Comparison of ENCODE assay signal across 8 cellular contexts in the genomic region with DNA sequence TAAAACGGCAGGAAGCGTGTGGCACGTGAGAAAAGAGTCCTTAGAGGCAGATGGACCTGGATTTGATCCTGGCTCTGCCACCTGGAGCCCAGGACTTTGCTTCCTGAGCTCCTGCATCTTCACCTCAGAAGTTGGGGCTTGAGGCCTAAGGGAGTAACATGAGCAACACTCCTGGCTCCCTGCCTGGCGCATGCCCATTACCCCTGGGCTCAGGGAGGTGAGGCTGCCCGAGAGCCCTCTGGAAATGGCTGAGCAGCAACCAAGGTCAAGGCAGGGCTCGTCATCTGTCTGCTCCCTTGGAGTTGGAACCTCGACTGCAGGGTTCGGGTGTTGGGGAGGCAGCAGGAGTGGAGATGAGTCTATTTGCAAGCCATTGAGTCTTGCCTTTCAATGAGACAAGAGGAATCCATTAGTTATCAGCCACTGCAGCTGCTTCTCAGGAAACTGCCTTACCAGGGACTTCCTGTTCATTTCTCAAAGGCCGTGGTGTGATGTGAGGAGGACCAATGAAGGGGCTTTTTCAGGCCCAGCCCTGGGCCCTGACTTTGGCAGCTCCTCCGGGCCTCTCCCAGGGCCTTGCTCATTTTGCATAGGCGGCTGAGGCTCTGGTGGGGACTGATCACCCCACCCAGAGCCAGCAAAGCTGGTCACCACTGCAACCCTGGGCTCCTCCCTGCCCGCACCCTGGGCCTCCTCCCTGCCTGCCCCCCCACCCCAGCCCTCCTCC. TPM values are rescaled to one million over a fixed set of nuclear protein-coding genes. Genes with fewer than 3 reads are reported as not detected.
DNase-seq lines count a peak whose midpoint lies in the region; ATAC-seq and TF ChIP-seq lines count a peak whose summit lies in the region.

No MANE protein-coding gene starts in this region.

- H3K4me2 ChIP-seq in skeletal muscle satellite cell (ENCODE audit: low read length): peak overlapping the region; percentile 51

- intact Hi-C loops in left ventricle myocardium inferior (cut with micrococcal nuclease): no loop called here

- DNase-seq in AG20443 (ENCODE audit: low spot score) (peak; percentile 4), NCI-H226 (peak; percentile 89), activated gamma-delta T cell (lab: John Stamatoyannopoulos, UW) (peak; percentile 34), left ventricle myocardium inferior (peak; percentile 51), NCI-H1930 (lab: John Stamatoyannopoulos, UW) (no peak)

- H3K27ac ChIP-seq in left ventricle myocardium inferior (replicated peaks): peak overlapping the region; percentile 76

- H3K9ac ChIP-seq in skeletal muscle satellite cell (ENCODE audit: low read depth, low read length): peak overlapping the region; percentile 28

- H3K27me3 ChIP-seq in left ventricle myocardium inferior (ENCODE audit: low read depth) (no peaks in the 10 kb centered on the region), skeletal muscle satellite cell (ENCODE audit: control insufficient read depth, insufficient read depth, low read length) (no peaks in the 10 kb centered on the region)

- H3K4me3 ChIP-seq in left ventricle myocardium inferior (no peak overlapping the region), skeletal muscle satellite cell (ENCODE audit: low read length) (peak overlapping the region; percentile 4)

- TF ChIP-seq POLR2A in GM18526 (IDR thresholded peaks at IDR 0.05; ENCODE audit: extremely low read depth, insufficient read length): peak; percentile 58

- no peak for TF ChIP-seq CTCF in left ventricle myocardium inferior (IDR thresholded peaks at IDR 0.05; ENCODE audit: borderline replicate concordance)

- no peaks in the 10 kb centered on the region for H3K36me3 ChIP-seq in left ventricle myocardium inferior
- no peaks in the 10 kb centered on the region for H3K36me3 ChIP-seq in skeletal muscle satellite cell (ENCODE audit: insufficient read depth, low read length)

- H3K4me1 ChIP-seq in left ventricle myocardium inferior: peaks cover 66% of the 10 kb centered on the region
- peaks cover 34% of the 10 kb centered on the region for H3K4me1 ChIP-seq in skeletal muscle satellite cell (ENCODE audit: control insufficient read depth, insufficient read depth, low read length)

- no peaks in the 10 kb centered on the region for H3K9me3 ChIP-seq in left ventricle myocardium inferior (replicated peaks)
- H3K9me3 ChIP-seq in skeletal muscle satellite cell (replicated peaks; ENCODE audit: low read length): no peaks in the 10 kb centered on the region

- ATAC-seq in HG02970 (IDR thresholded peaks at IDR 0.05; ENCODE audit: low FRiP score, unreplicated experiment): peak; percentile 49

RNA-seq across cellular contexts. Expression of a gene that starts 6.3 kb away (rescaled TPM):
- total RNA-seq in left ventricle myocardium inferior: 25.7 TPM
- 86.9 and 305 TPM in 2 replicates for total RNA-seq in skeletal muscle satellite cell (2012; rRNA removed)

RNA-seq across cellular contexts. Expression of a gene that starts 17.6 kb away (rescaled TPM):
- 24.1 TPM for total RNA-seq in left ventricle myocardium inferior
- 52.4 and 146 TPM in 2 replicates for total RNA-seq in skeletal muscle satellite cell (2012; rRNA removed)

RNA-seq across cellular contexts. Expression of a gene that starts 41.7 kb away (rescaled TPM):
- 5.8 TPM for total RNA-seq in left ventricle myocardium inferior
- 28.4 and 30.7 TPM in 2 replicates for total RNA-seq in skeletal muscle satellite cell (2012; rRNA removed)

RNA-seq across cellular contexts. Expression of a gene that starts 42.0 kb away (rescaled TPM):
- 117 TPM for total RNA-seq in left ventricle myocardium inferior
- total RNA-seq in skeletal muscle satellite cell (2012; rRNA removed): 56.5 and 69.9 TPM in 2 replicates

RNA-seq across cellular contexts. Expression of a gene that starts 56.9 kb away (rescaled TPM):
- 65.5 TPM for total RNA-seq in left ventricle myocardium inferior
- total RNA-seq in skeletal muscle satellite cell (2012; rRNA removed): 88.2 and 105 TPM in 2 replicates

Comparison
In these comparisons a context has a peak if more than half of its experiments do, and no peak if none do; other contexts are left out.
1. DNase-seq: peak in AG20443 (single experiment), NCI-H226 (single experiment), activated gamma-delta T cell (single experiment) and left ventricle myocardium inferior (single experiment); none in NCI-H1930 (0 of 2).